Comparison of ENCODE assay signal across 18 cellular contexts in genomic region chr2:215367647-215368492, GRCh38. TPM values are rescaled to one million over a fixed set of nuclear protein-coding genes. Genes with fewer than 3 reads are reported as not detected.
DNase-seq lines count a peak whose midpoint lies in the region; ATAC-seq and TF ChIP-seq lines count a peak whose summit lies in the region.
"Had no signal": no experiment of that assay in that cellular context is flagged by ENCODE, and none has a peak within 500 bp of the region (broad histone marks: within the 10 kb centered on the region; RNA-seq: fewer than 3 reads in every experiment).

No MANE protein-coding gene starts in this region.

- no peak for TF ChIP-seq CTCF in esophagus muscularis mucosa (IDR thresholded peaks at IDR 0.05)

- H3K27me3 ChIP-seq in esophagus muscularis mucosa: no peaks in the 10 kb centered on the region
- H3K27me3 ChIP-seq: testis had no signal

- peaks cover 0 to 30% (median 14%) of the 10 kb centered on the region in 4 donors for H3K4me1 ChIP-seq in esophagus muscularis mucosa
- H3K4me1 ChIP-seq: testis had no signal

- H3K4me3 ChIP-seq in esophagus muscularis mucosa (no peak overlapping the region), skeletal muscle cell (ENCODE audit: low read depth, low read length) (no peak overlapping the region)
- H3K4me3 ChIP-seq: HAP-1, testis had no signal

- DNase-seq in ELR (ENCODE audit: low read depth) (peak; percentile 84), RKO (ENCODE audit: low spot score) (peak; percentile 71), esophagus muscularis mucosa (ENCODE audit: extremely low spot score) (no peak), skeletal muscle cell (ENCODE audit: low read depth) (peak; percentile 36), ureter (ENCODE audit: low spot score) (no peak), NCI-H2081 (lab: John Stamatoyannopoulos, UW) (no peak)
- DNase-seq: activated gamma-delta T cell; anterior cingulate cortex; CD4-positive, CD25-positive, alpha-beta regulatory T cell; DMS79 treated with DMSO at 0.1 percent for 48 hours; NCI-H1048; NCI-H2171; nephron progenitor cell; right cardiac atrium; T-helper 17 cell; testis had no signal

- no peak for TF ChIP-seq EP300 in esophagus muscularis mucosa (IDR thresholded peaks at IDR 0.05)

- peaks cover 64 to 100% (median 83%) of the 10 kb centered on the region in 4 donors for H3K36me3 ChIP-seq in esophagus muscularis mucosa

- TF ChIP-seq POLR2A in esophagus muscularis mucosa (IDR thresholded peaks at IDR 0.05; ENCODE audit: low read depth): no peak

- peak overlapping the region in 3 of 4 donors; percentile 1 to 41 (median 5) for H3K27ac ChIP-seq in esophagus muscularis mucosa (replicated peaks in 1 of 4)
- H3K27ac ChIP-seq: testis had no signal

- ATAC-seq in HG02852 (IDR thresholded peaks at IDR 0.05; ENCODE audit: unreplicated experiment): no peak
- ATAC-seq: right cardiac atrium, T-helper 17 cell had no signal

- 72% methylated on average over 11 of the region's 11 CpGs for whole genome bisulfite sequencing in esophagus muscularis mucosa

- intact Hi-C loops in esophagus muscularis mucosa (cut with DNase I): no loop called here

- no peaks in the 10 kb centered on the region for H3K9me3 ChIP-seq in esophagus muscularis mucosa
- H3K9me3 ChIP-seq: HAP-1, testis had no signal

RNA-seq across cellular contexts. Expression of gene ATIC, which starts 56.0 kb away (rescaled TPM):
- total RNA-seq in esophagus muscularis mucosa (10 to 100 TPM; 29.1 to 50.8 (median 34.4) TPM), ureter (139 TPM)

Comparison
In these comparisons a context has a peak if more than half of its experiments do, and no peak if none do; other contexts are left out.
1. DNase-seq: peak in ELR (single experiment), RKO (single experiment) and skeletal muscle cell (single experiment); none in esophagus muscularis mucosa (single experiment), ureter (single experiment) and NCI-H2081 (0 of 2).